ENCODE assay signal across 1 cellular context in the genomic region with DNA sequence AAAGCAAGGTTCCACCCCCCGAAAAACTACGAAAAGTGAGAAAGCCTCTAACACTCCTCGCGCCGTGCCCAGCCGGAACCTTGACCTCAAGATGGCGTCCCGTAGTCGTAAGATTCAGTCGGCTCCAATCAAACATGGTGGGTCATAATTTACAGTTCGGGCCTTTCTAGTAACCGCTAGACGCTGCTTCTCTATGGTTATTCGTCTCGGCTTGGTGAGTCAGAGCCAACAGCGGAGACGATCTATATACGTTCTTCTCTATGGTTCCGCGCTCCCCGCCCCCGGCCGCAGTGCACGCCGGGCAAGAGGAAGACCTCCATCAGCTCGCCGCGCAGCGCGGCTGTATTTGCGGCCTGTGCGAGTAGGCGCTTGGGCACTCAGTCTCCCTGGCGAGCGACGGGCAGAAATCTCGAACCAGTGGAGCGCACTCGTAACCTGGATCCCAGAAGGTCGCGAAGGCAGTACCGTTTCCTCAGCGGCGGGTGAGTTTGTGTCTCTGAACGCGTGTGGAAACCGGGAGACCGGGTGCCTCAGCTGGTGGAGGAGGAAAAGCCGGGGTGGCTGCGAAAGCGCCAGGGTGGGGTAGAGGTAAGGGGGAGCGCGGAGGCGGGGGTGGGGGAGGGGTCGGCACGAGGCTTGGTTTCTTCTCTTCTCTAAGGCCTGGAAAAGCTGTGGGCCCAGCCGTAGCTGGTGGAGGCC.
A peak's percentile ranks its signal among the peaks of the same experiment; 100 is the strongest.
TF ChIP-seq lines count a peak whose summit lies in the region.

A gene (plus strand): TSS at position 311 of the 699 bp plus-strand sequence. CDS start 13,108 bp downstream, outside the sequence.

TF ChIP-seq in HepG2, 621 proteins besides CTCF, POLR2A, EP300 and RAD21 (continued from another document and continues in another):
- TF ChIP-seq, protein P1, sequence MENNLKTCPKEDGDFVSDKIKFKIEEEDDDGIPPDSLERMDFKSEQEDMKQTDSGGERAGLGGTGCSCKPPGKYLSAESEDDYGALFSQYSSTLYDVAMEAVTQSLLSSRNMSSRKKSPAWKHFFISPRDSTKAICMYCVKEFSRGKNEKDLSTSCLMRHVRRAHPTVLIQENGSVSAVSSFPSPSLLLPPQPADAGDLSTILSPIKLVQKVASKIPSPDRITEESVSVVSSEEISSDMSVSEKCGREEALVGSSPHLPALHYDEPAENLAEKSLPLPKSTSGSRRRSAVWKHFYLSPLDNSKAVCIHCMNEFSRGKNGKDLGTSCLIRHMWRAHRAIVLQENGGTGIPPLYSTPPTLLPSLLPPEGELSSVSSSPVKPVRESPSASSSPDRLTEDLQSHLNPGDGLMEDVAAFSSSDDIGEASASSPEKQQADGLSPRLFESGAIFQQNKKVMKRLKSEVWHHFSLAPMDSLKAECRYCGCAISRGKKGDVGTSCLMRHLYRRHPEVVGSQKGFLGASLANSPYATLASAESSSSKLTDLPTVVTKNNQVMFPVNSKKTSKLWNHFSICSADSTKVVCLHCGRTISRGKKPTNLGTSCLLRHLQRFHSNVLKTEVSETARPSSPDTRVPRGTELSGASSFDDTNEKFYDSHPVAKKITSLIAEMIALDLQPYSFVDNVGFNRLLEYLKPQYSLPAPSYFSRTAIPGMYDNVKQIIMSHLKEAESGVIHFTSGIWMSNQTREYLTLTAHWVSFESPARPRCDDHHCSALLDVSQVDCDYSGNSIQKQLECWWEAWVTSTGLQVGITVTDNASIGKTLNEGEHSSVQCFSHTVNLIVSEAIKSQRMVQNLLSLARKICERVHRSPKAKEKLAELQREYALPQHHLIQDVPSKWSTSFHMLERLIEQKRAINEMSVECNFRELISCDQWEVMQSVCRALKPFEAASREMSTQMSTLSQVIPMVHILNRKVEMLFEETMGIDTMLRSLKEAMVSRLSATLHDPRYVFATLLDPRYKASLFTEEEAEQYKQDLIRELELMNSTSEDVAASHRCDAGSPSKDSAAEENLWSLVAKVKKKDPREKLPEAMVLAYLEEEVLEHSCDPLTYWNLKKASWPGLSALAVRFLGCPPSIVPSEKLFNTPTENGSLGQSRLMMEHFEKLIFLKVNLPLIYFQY (CRISPR knock-in tag; IDR thresholded peaks at IDR 0.05; ENCODE audit: borderline replicate concordance): peak; percentile 48; the same call in 1 of the 2 replicates
- TF ChIP-seq MZF1 (CRISPR knock-in tag; IDR thresholded peaks at IDR 0.05; ENCODE audit: borderline replicate concordance) (no peak), ZNF788 (CRISPR knock-in tag; IDR thresholded peaks at IDR 0.05; ENCODE audit: borderline replicate concordance) (peak; percentile 91; the same call in 1 of the 2 replicates), XBP1 (CRISPR knock-in tag; IDR thresholded peaks at IDR 0.05) (no peak; the same call in 1 of the 2 replicates), ZNF652 (CRISPR knock-in tag; IDR thresholded peaks at IDR 0.05; ENCODE audit: borderline replicate concordance, low read depth) (no peak), ZNF234 (CRISPR knock-in tag; conservative IDR thresholded peaks at IDR 0.05) (no peak), RXRA (CRISPR knock-in tag; IDR thresholded peaks at IDR 0.05) (peak; percentile 78), ZNF572 (CRISPR knock-in tag; IDR thresholded peaks at IDR 0.05) (no peak), POLR2G (IDR thresholded peaks at IDR 0.05; ENCODE audit: low read depth, low read length) (peak; percentile 99), MXI1 (IDR thresholded peaks at IDR 0.05; ENCODE audit: borderline replicate concordance, low read depth, low read length) (peak; percentile 79; the same call in 1 of the 3 replicates), ZNF143 (CRISPR knock-in tag; IDR thresholded peaks at IDR 0.05) (peak; percentile 92), NFYB (CRISPR knock-in tag; IDR thresholded peaks at IDR 0.05) (peak; percentile 69), SMARCE1 (IDR thresholded peaks at IDR 0.05; ENCODE audit: borderline replicate concordance) (no peak), ZNF7 (CRISPR knock-in tag; IDR thresholded peaks at IDR 0.05) (no peak), JUNB (CRISPR knock-in tag; IDR thresholded peaks at IDR 0.05; ENCODE audit: borderline replicate concordance) (no peak), ZNF34 (CRISPR knock-in tag; IDR thresholded peaks at IDR 0.05; ENCODE audit: borderline replicate concordance) (no peak), ZNF20 (CRISPR knock-in tag; IDR thresholded peaks at IDR 0.05) (no peak), NBN (conservative IDR thresholded peaks at IDR 0.05) (no peak), KDM4B (CRISPR knock-in tag; IDR thresholded peaks at IDR 0.05) (no peak; the same call in 1 of the 2 replicates), ZKSCAN1 (IDR thresholded peaks at IDR 0.05; ENCODE audit: low read length) (peak; percentile 36; the same call in 1 of the 2 replicates), TEAD3 (CRISPR knock-in tag; optimal IDR thresholded peaks at IDR 0.05; ENCODE audit: borderline replicate concordance) (peak; percentile 33), ZBTB7B (CRISPR knock-in tag; IDR thresholded peaks at IDR 0.05) (peak; percentile 46; the same call in 1 of the 2 replicates), ZNF841 (CRISPR knock-in tag; IDR thresholded peaks at IDR 0.05; ENCODE audit: borderline replicate concordance) (no peak)
- TF ChIP-seq, protein P2, sequence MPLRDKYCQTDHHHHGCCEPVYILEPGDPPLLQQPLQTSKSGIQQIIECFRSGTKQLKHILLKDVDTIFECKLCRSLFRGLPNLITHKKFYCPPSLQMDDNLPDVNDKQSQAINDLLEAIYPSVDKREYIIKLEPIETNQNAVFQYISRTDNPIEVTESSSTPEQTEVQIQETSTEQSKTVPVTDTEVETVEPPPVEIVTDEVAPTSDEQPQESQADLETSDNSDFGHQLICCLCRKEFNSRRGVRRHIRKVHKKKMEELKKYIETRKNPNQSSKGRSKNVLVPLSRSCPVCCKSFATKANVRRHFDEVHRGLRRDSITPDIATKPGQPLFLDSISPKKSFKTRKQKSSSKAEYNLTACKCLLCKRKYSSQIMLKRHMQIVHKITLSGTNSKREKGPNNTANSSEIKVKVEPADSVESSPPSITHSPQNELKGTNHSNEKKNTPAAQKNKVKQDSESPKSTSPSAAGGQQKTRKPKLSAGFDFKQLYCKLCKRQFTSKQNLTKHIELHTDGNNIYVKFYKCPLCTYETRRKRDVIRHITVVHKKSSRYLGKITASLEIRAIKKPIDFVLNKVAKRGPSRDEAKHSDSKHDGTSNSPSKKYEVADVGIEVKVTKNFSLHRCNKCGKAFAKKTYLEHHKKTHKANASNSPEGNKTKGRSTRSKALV (CRISPR knock-in tag; IDR thresholded peaks at IDR 0.05): no peak
- TF ChIP-seq, protein P3, sequence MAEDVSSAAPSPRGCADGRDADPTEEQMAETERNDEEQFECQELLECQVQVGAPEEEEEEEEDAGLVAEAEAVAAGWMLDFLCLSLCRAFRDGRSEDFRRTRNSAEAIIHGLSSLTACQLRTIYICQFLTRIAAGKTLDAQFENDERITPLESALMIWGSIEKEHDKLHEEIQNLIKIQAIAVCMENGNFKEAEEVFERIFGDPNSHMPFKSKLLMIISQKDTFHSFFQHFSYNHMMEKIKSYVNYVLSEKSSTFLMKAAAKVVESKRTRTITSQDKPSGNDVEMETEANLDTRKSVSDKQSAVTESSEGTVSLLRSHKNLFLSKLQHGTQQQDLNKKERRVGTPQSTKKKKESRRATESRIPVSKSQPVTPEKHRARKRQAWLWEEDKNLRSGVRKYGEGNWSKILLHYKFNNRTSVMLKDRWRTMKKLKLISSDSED (CRISPR knock-in tag; IDR thresholded peaks at IDR 0.05): no peak
- TF ChIP-seq, protein P4, sequence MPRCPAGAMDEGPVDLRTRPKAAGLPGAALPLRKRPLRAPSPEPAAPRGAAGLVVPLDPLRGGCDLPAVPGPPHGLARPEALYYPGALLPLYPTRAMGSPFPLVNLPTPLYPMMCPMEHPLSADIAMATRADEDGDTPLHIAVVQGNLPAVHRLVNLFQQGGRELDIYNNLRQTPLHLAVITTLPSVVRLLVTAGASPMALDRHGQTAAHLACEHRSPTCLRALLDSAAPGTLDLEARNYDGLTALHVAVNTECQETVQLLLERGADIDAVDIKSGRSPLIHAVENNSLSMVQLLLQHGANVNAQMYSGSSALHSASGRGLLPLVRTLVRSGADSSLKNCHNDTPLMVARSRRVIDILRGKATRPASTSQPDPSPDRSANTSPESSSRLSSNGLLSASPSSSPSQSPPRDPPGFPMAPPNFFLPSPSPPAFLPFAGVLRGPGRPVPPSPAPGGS (CRISPR knock-in tag; IDR thresholded peaks at IDR 0.05): no peak; the same call in 1 of the 2 replicates
- TF ChIP-seq, protein P5, sequence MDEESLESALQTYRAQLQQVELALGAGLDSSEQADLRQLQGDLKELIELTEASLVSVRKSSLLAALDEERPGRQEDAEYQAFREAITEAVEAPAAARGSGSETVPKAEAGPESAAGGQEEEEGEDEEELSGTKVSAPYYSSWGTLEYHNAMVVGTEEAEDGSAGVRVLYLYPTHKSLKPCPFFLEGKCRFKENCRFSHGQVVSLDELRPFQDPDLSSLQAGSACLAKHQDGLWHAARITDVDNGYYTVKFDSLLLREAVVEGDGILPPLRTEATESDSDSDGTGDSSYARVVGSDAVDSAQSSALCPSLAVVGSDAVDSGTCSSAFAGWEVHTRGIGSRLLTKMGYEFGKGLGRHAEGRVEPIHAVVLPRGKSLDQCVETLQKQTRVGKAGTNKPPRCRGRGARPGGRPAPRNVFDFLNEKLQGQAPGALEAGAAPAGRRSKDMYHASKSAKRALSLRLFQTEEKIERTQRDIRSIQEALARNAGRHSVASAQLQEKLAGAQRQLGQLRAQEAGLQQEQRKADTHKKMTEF (CRISPR knock-in tag; IDR thresholded peaks at IDR 0.05): peak; percentile 78; the same call in 1 of the 2 replicates
- TF ChIP-seq, protein P6, sequence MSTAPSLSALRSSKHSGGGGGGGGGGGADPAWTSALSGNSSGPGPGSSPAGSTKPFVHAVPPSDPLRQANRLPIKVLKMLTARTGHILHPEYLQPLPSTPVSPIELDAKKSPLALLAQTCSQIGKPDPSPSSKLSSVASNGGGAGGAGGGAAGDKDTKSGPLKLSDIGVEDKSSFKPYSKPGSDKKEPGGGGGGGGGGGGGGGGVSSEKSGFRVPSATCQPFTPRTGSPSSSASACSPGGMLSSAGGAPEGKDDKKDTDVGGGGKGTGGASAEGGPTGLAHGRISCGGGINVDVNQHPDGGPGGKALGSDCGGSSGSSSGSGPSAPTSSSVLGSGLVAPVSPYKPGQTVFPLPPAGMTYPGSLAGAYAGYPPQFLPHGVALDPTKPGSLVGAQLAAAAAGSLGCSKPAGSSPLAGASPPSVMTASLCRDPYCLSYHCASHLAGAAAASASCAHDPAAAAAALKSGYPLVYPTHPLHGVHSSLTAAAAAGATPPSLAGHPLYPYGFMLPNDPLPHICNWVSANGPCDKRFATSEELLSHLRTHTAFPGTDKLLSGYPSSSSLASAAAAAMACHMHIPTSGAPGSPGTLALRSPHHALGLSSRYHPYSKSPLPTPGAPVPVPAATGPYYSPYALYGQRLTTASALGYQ (CRISPR knock-in tag; IDR thresholded peaks at IDR 0.05): peak; percentile 79; the same call in 1 of the 2 replicates
- TF ChIP-seq, protein P7, sequence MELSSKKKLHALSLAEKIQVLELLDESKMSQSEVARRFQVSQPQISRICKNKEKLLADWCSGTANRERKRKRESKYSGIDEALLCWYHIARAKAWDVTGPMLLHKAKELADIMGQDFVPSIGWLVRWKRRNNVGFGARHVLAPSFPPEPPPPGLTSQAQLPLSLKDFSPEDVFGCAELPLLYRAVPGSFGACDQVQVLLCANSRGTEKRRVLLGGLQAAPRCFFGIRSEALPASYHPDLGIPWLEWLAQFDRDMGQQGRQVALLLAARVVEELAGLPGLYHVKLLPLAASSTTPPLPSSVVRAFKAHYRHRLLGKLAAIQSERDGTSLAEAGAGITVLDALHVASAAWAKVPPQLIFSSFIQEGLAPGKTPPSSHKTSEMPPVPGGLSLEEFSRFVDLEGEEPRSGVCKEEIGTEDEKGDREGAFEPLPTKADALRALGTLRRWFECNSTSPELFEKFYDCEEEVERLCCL (CRISPR knock-in tag; IDR thresholded peaks at IDR 0.05; ENCODE audit: borderline replicate concordance): 0 out of 2 replicates have a peak, but pooled peaks have one; percentile 24
- TF ChIP-seq, protein P8, sequence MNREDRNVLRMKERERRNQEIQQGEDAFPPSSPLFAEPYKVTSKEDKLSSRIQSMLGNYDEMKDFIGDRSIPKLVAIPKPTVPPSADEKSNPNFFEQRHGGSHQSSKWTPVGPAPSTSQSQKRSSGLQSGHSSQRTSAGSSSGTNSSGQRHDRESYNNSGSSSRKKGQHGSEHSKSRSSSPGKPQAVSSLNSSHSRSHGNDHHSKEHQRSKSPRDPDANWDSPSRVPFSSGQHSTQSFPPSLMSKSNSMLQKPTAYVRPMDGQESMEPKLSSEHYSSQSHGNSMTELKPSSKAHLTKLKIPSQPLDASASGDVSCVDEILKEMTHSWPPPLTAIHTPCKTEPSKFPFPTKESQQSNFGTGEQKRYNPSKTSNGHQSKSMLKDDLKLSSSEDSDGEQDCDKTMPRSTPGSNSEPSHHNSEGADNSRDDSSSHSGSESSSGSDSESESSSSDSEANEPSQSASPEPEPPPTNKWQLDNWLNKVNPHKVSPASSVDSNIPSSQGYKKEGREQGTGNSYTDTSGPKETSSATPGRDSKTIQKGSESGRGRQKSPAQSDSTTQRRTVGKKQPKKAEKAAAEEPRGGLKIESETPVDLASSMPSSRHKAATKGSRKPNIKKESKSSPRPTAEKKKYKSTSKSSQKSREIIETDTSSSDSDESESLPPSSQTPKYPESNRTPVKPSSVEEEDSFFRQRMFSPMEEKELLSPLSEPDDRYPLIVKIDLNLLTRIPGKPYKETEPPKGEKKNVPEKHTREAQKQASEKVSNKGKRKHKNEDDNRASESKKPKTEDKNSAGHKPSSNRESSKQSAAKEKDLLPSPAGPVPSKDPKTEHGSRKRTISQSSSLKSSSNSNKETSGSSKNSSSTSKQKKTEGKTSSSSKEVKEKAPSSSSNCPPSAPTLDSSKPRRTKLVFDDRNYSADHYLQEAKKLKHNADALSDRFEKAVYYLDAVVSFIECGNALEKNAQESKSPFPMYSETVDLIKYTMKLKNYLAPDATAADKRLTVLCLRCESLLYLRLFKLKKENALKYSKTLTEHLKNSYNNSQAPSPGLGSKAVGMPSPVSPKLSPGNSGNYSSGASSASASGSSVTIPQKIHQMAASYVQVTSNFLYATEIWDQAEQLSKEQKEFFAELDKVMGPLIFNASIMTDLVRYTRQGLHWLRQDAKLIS (CRISPR knock-in tag; IDR thresholded peaks at IDR 0.05): no peak
- TF ChIP-seq, protein P9, sequence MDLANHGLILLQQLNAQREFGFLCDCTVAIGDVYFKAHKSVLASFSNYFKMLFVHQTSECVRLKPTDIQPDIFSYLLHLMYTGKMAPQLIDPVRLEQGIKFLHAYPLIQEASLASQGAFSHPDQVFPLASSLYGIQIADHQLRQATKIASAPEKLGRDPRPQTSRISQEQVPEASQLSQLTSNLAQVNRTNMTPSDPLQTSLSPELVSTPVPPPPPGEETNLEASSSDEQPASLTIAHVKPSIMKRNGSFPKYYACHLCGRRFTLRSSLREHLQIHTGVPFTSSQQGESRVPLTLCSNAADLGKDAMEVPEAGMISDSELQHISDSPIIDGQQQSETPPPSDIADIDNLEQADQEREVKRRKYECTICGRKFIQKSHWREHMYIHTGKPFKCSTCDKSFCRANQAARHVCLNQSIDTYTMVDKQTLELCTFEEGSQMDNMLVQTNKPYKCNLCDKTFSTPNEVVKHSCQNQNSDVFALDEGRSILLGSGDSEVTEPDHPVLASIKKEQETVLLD (CRISPR knock-in tag; IDR thresholded peaks at IDR 0.05; ENCODE audit: low read depth): peak; percentile 31; the same call in 1 of the 2 replicates
